13 cellular contexts compared by ENCODE assay signal in the genomic region with DNA sequence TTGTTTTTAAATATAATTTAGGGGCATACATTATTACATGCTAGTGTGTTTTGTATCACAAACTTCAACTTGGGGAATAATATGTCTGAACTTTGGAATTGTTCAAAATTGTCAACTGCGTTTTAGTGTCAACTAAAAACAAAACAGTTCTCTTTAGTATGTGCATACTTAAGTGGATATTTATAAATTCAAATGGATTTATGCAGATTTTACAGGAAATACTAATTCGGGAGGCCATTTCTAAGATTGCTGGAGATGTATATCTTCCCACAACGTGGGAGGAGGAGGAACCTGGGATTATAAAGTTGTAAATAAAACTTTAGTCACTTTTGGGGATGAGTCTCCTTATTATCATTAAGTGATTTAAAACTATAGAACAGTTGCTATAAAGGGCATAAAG. TPM values are rescaled to one million over a fixed set of nuclear protein-coding genes. Genes with fewer than 3 reads are reported as not detected.
DNase-seq lines count a peak whose midpoint lies in the region; ATAC-seq and TF ChIP-seq lines count a peak whose summit lies in the region.
"Had no signal": no experiment of that assay in that cellular context is flagged by ENCODE, and none has a peak within 500 bp of the region (broad histone marks: within the 10 kb centered on the region; RNA-seq: fewer than 3 reads in every experiment).

No MANE protein-coding gene starts in this region.

- H3K9ac ChIP-seq in iPS-15b (ENCODE audit: low read depth, low read length) (no peak overlapping the region), Karpas-422 (ENCODE audit: low read length) (no peak overlapping the region)

- WGBS in psoas muscle, 3 donors: 51 to 63% (median 61%) methylated on average over 3 of the region's 3 CpGs
- WGBS in body of pancreas, 2 donors: 36 to 37% methylated on average over 3 of the region's 3 CpGs

- peak; percentile 18 for DNase-seq in A673 (ENCODE audit: low spot score)
- DNase-seq in ascending aorta (ENCODE audit: low spot score in 2 of 2): no peak
- no peak for DNase-seq in psoas muscle
- DNase-seq in body of pancreas: no peak
- no peak for DNase-seq in stimulated activated CD4-positive, alpha-beta T cell treated with anti-CD3 and anti-CD28 coated beads, Interleukin-4, amount 100 ng/mL, for 4 hours
- no peak for DNase-seq in activated CD4-positive, alpha-beta T cell treated with anti-CD3 and anti-CD28 coated beads, Interleukin-2, amount 50 U/mL, for 1 hour
- no peak for DNase-seq in Karpas-422
- DNase-seq: DMS 273 treated with DMSO at 0.1 percent for 48 hours; naive thymus-derived CD4-positive, alpha-beta T cell; NCI-H2171 had no signal

- H3K4me3 ChIP-seq in A673 (ENCODE audit: low read depth, low read length, poor library complexity, severe bottlenecking) (peak overlapping the region; percentile 55), ascending aorta (peak overlapping the region; percentile 63 to 94), iPS-15b (ENCODE audit: low read depth, low read length) (peak overlapping the region; percentile 61), psoas muscle (peak overlapping the region; percentile 71), body of pancreas (no peak overlapping the region), Karpas-422 (ENCODE audit: low read length) (no peak overlapping the region)

- intact Hi-C loops in A673 (cut with micrococcal nuclease; ENCODE audit: unreplicated experiment) (loop anchor here (10.0 kb wide), 1 partner anchor 796 kb away; no protein-coding TSS in a partner anchor), ascending aorta (cut with DNase I) (loop anchor here (2.0 to 10.0 kb wide), 4 partner anchors 176 to 716 kb away; no protein-coding TSS in a partner anchor), psoas muscle (cut with DNase I) (loop anchor here (10.0 kb wide), 2 partner anchors 456 to 626 kb away; no protein-coding TSS in a partner anchor), body of pancreas (cut with DNase I) (loop anchor here (10.0 kb wide), 1 partner anchor 456 kb away; no protein-coding TSS in a partner anchor)

- no peak overlapping the region for H3K4me2 ChIP-seq in Karpas-422 (ENCODE audit: low read depth, low read length, poor library complexity, severe bottlenecking)

- POLR2A ChIA-PET in A673 (lab: Charles Lee; ENCODE audit: low non-redundant PET): no interaction called here

- no peaks in the 10 kb centered on the region for H3K9me2 ChIP-seq in Karpas-422 (replicated peaks; ENCODE audit: insufficient read depth, low read length)

- ATAC-seq in psoas muscle (no peak), body of pancreas (no peak)
- ATAC-seq: naive thymus-derived CD4-positive, alpha-beta T cell had no signal

- no TSS peak for BruUV-seq in A673 (replicated peaks; lab: Mats Ljungman, UMichigan)

- H3K36me3 ChIP-seq in A673 (ENCODE audit: insufficient read depth, low read length, poor library complexity, severe bottlenecking) (no peaks in the 10 kb centered on the region), ascending aorta (no peaks in the 10 kb centered on the region), iPS-15b (ENCODE audit: control insufficient read depth, insufficient read depth, low read length) (no peaks in the 10 kb centered on the region), psoas muscle (ENCODE audit: insufficient read depth in 1 of 2, low read depth in 1 of 2) (no peaks in the 10 kb centered on the region), body of pancreas (replicated peaks in 1 of 2; ENCODE audit: insufficient read depth in 1 of 2, low read depth in 2 of 2) (no peaks in the 10 kb centered on the region), Karpas-422 (ENCODE audit: insufficient read depth, low read length) (no peaks in the 10 kb centered on the region)
- H3K36me3 ChIP-seq: suprapubic skin had no signal

- TF ChIP-seq CTCF in A673 (conservative IDR thresholded peaks at IDR 0.05; ENCODE audit: low read depth, low read length) (no peak), ascending aorta (IDR thresholded peaks at IDR 0.05) (no peak), psoas muscle (IDR thresholded peaks at IDR 0.05) (no peak), body of pancreas (IDR thresholded peaks at IDR 0.05) (no peak)

- H3K9me3 ChIP-seq in A673 (ENCODE audit: low read depth, low read length, poor library complexity, severe bottlenecking) (no peaks in the 10 kb centered on the region), ascending aorta (no peaks in the 10 kb centered on the region), iPS-15b (ENCODE audit: control insufficient read depth, insufficient read depth, low read length) (no peaks in the 10 kb centered on the region), psoas muscle (no peaks in the 10 kb centered on the region), body of pancreas (no peaks in the 10 kb centered on the region), Karpas-422 (ENCODE audit: low read length) (no peaks in the 10 kb centered on the region)
- H3K9me3 ChIP-seq: suprapubic skin had no signal

- H3K27me3 ChIP-seq in A673 (replicated peaks; ENCODE audit: insufficient read depth, low read depth, low read length, poor library complexity) (peaks cover 57% of the 10 kb centered on the region), ascending aorta (no peaks in the 10 kb centered on the region), iPS-15b (ENCODE audit: control insufficient read depth, insufficient read depth, low read length) (peaks cover 24% of the 10 kb centered on the region), psoas muscle (ENCODE audit: insufficient read depth in 3 of 3, low read length in 2 of 3) (peaks cover 0 to 15% (median 0%) of the 10 kb centered on the region in 3 donors), body of pancreas (peaks cover 0 to 3% of the 10 kb centered on the region in 2 donors), Karpas-422 (ENCODE audit: low read length) (no peaks in the 10 kb centered on the region)

- H3K79me2 ChIP-seq in Karpas-422 (ENCODE audit: low read length): no peaks in the 10 kb centered on the region

- no peak overlapping the region for H2AFZ ChIP-seq in Karpas-422 (ENCODE audit: low read length)

- CTCF ChIA-PET in A673 (lab: Charles Lee): no interaction called here

- no peak overlapping the region for H3K27ac ChIP-seq in A673 (ENCODE audit: low read depth, low read length, poor library complexity, severe bottlenecking)
- peak overlapping the region; percentile 92 to 98 for H3K27ac ChIP-seq in ascending aorta
- H3K27ac ChIP-seq in psoas muscle: no peak overlapping the region
- H3K27ac ChIP-seq in body of pancreas: peak overlapping the region in 2 of 4 donors; percentile 13 to 84
- no peak overlapping the region for H3K27ac ChIP-seq in Karpas-422 (ENCODE audit: low read length)
- H3K27ac ChIP-seq: suprapubic skin had no signal

- H3K4me1 ChIP-seq in A673 (ENCODE audit: insufficient read depth, low read length, poor library complexity, severe bottlenecking) (peaks cover 4% of the 10 kb centered on the region), ascending aorta (peaks cover 0 to 4% of the 10 kb centered on the region in 2 donors), iPS-15b (ENCODE audit: control insufficient read depth, insufficient read depth, low read length) (peaks cover 11% of the 10 kb centered on the region), psoas muscle (no peaks in the 10 kb centered on the region), body of pancreas (peaks cover 22% of the 10 kb centered on the region), Karpas-422 (ENCODE audit: low read length) (no peaks in the 10 kb centered on the region)

- H4K20me1 ChIP-seq in Karpas-422 (ENCODE audit: insufficient read depth, low read depth, low read length): no peaks in the 10 kb centered on the region

- no peak for TF ChIP-seq POLR2A in body of pancreas (IDR thresholded peaks at IDR 0.05)

RNA-seq across cellular contexts. Expression of gene PDE3A, which starts 2.5 kb away (rescaled TPM):
- total RNA-seq in A673 (2021) (0.61 and 0.80 TPM in 2 replicates), ascending aorta (33.7 TPM), psoas muscle (1 to 10 TPM; 2.1 to 4.1 (median 2.6) TPM), body of pancreas (10 to 100 TPM; 20.5 to 28.3 TPM)
- under 1 TPM; 0.53 to 0.99 (median 0.66) TPM for polyA plus RNA-seq in psoas muscle
- not detected in 2 replicates for total RNA-seq in Karpas-422 (2014; rRNA removed; shearing (Covaris generic); ENCODE audit: low replicate concordance)
- total RNA-seq: HT-29 had no signal
- polyA plus RNA-seq: naive thymus-derived CD4-positive, alpha-beta T cell had no signal

Comparison
In these comparisons a context has a peak if more than half of its experiments do, and no peak if none do; other contexts are left out.
1. H3K27ac ChIP-seq: peak in ascending aorta (2 of 2); none in A673 (single experiment), psoas muscle (single experiment) and Karpas-422 (single experiment).
2. H3K4me3 ChIP-seq: peak in A673 (single experiment), ascending aorta (2 of 2), iPS-15b (single experiment) and psoas muscle (single experiment); none in body of pancreas (0 of 2) and Karpas-422 (single experiment).